In the genomic region with DNA sequence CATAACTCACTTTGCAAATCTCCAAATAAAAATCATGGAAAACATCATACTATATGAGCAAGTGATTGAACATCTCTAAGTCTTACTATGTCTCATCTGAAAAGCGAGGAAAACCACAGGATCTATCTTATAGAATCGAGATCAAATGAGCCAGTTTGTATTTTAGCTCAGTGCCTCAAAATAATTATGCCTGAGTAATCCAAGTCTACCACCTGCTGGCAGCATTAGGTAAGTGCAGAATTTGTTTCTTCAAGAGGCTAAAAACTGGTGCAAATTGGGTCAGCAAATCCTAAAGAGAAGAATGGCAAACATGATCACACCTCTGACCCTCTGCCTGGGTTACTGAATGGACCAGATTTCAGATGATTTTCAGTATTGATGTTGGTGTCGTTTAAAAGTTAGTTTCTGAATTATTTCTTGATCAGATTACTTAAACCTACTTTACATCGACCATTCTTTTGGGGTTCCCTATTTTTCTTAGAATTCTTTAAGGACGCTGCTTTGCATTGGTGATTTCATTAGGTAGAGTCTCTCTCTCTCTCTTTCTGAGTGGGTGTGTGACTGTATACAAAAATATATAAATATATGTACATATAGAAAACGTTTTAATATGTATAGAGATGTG, we compare ENCODE assay signal across 8 cellular contexts. TPM values are rescaled to one million over a fixed set of nuclear protein-coding genes. Genes with fewer than 3 reads are reported as not detected.
A peak's percentile ranks its signal among the peaks of the same experiment; 100 is the strongest.
DNase-seq lines count a peak whose midpoint lies in the region; ATAC-seq, FAIRE-seq and TF ChIP-seq lines count a peak whose summit lies in the region.

No MANE protein-coding gene starts in this region.

- H3K4me3 ChIP-seq in HEK293 (ENCODE audit: low read depth, low read length) = no peak overlapping the region
- H3K4me3 ChIP-seq in parathyroid adenoma (ENCODE audit: low read depth, low read length) = no peak overlapping the region

- CTCF ChIA-PET in HEK293 (lab: Yijun Ruan, JAX) = interaction anchor here (0.6 to 10.0 kb wide), 41 partner anchors 8 to 1054 kb away, joined by 3 to 181 read pairs (median 3); a partner anchor contains a TSS

- H3K4me2 ChIP-seq in parathyroid adenoma (ENCODE audit: low read length) = no peak overlapping the region

- H3K79me2 ChIP-seq in parathyroid adenoma = no peaks in the 10 kb centered on the region

- no peaks in the 10 kb centered on the region for H3K4me1 ChIP-seq in HEK293 (ENCODE audit: control insufficient read depth, insufficient read depth, low read length)
- H3K4me1 ChIP-seq in foreskin keratinocyte = no peaks in the 10 kb centered on the region
- peaks cover 4% of the 10 kb centered on the region for H3K4me1 ChIP-seq in parathyroid adenoma

- H3K27me3 ChIP-seq in foreskin keratinocyte (peaks cover 12% of the 10 kb centered on the region), parathyroid adenoma (ENCODE audit: control insufficient read depth, insufficient read depth, low read length) (no peaks in the 10 kb centered on the region)

- ATAC-seq in foreskin keratinocyte (peak; percentile 44), HG03565 (IDR thresholded peaks at IDR 0.05; ENCODE audit: unreplicated experiment) (no peak), GM18511 (IDR thresholded peaks at IDR 0.05; ENCODE audit: unreplicated experiment) (no peak)

- no peak overlapping the region for H3K27ac ChIP-seq in HEK293 (ENCODE audit: extremely low read depth, low read depth, low read length)
- H3K27ac ChIP-seq in foreskin keratinocyte = no peak overlapping the region
- no peak overlapping the region for H3K27ac ChIP-seq in parathyroid adenoma

- H3K36me3 ChIP-seq in HEK293 (ENCODE audit: control insufficient read depth in 2 of 2, insufficient read depth in 1 of 2, low read length in 2 of 2) (no peaks in the 10 kb centered on the region), parathyroid adenoma (ENCODE audit: control insufficient read depth, insufficient read depth, low read length) (no peaks in the 10 kb centered on the region)

- POLR2A ChIA-PET in HEK293 (lab: Yijun Ruan, JAX) = no interaction called here

- peak overlapping the region; percentile 39 for H2AFZ ChIP-seq in parathyroid adenoma

- H3K9me3 ChIP-seq in HEK293 (ENCODE audit: control insufficient read depth, insufficient read depth, low read depth, low read length) (no peaks in the 10 kb centered on the region), parathyroid adenoma (ENCODE audit: control insufficient read depth, low read length) (no peaks in the 10 kb centered on the region)

- DNase-seq in D721Med (ENCODE audit: insufficient read length, low spot score) (no peak), NCI-H510A treated with DMSO at 0.1 percent for 48 hours (lab: John Stamatoyannopoulos, UW) (peak; percentile 97), foreskin keratinocyte (peak in 1 of 2 donors; percentile 54)
- DNase-seq in activated CD8-positive, alpha-beta memory T cell treated with anti-CD3 and anti-CD28 coated beads, Interleukin-2, amount 50 U/mL, for 1 hour (ENCODE audit: extremely low read depth) = peak; percentile 8

- H3K9ac ChIP-seq in parathyroid adenoma = no peak overlapping the region

- peak; percentile 97 for FAIRE-seq in D721Med (lab: Jason Lieb, UNC)

- TF ChIP-seq CTCF in D721Med (IDR thresholded peaks at IDR 0.05; ENCODE audit: insufficient read depth, missing control alignments) (peak; percentile 96), HEK293 (tag by site-specific recombination; IDR thresholded peaks at IDR 0.05) (peak; percentile 80; the same call in 1 of the 2 replicates), foreskin keratinocyte (conservative IDR thresholded peaks at IDR 0.05) (peak; percentile 97), parathyroid adenoma (IDR thresholded peaks at IDR 0.05) (peak; percentile 97)

TF ChIP-seq in HEK293, 187 proteins besides CTCF, POLR2A, EP300 and RAD21:
- TF ChIP-seq ZXDB (tag by site-specific recombination; IDR thresholded peaks at IDR 0.05) = no peak
- no peak for TF ChIP-seq ZNF350 (tag by site-specific recombination; IDR thresholded peaks at IDR 0.05)
- TF ChIP-seq, protein P1, sequence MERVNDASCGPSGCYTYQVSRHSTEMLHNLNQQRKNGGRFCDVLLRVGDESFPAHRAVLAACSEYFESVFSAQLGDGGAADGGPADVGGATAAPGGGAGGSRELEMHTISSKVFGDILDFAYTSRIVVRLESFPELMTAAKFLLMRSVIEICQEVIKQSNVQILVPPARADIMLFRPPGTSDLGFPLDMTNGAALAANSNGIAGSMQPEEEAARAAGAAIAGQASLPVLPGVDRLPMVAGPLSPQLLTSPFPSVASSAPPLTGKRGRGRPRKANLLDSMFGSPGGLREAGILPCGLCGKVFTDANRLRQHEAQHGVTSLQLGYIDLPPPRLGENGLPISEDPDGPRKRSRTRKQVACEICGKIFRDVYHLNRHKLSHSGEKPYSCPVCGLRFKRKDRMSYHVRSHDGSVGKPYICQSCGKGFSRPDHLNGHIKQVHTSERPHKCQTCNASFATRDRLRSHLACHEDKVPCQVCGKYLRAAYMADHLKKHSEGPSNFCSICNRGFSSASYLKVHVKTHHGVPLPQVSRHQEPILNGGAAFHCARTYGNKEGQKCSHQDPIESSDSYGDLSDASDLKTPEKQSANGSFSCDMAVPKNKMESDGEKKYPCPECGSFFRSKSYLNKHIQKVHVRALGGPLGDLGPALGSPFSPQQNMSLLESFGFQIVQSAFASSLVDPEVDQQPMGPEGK (tag by site-specific recombination; IDR thresholded peaks at IDR 0.05) = no peak
- TF ChIP-seq ZNF558 (tag by site-specific recombination; IDR thresholded peaks at IDR 0.05) = no peak
- TF ChIP-seq ZNF654 (tag by site-specific recombination; IDR thresholded peaks at IDR 0.05; ENCODE audit: low read depth) = peak; percentile 94
- TF ChIP-seq SETDB1 (IDR thresholded peaks at IDR 0.05; ENCODE audit: insufficient read length, low read length) = no peak

RNA-seq across cellular contexts. Expression of a gene that starts 12.7 kb away (rescaled TPM):
- 12.7 and 13.9 TPM in 2 replicates for total RNA-seq in foreskin keratinocyte
- polyA plus RNA-seq in foreskin keratinocyte = 7.8 and 8.7 TPM in 2 replicates
